ENCODE assay signal across 10 cellular contexts in the genomic region with DNA sequence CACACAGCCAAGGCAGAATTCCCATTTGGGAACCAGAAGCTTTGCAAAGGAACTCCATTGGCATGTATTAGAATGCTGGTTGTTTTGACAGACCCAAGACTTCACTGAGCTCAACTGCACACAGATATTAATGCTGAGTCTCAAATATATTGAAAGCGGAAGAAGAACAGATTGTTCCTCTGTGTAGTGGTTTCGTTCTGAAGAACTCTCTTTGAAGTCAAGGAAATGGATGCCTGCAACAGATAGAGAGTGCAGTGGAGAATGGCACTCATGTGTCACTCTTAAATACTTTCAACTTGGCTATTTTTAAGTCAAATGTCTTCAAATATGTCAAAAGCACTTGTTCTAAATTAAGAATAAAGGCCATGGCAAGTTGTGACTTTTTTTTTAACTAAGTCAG.
DNase-seq lines count a peak whose midpoint lies in the region; ATAC-seq and TF ChIP-seq lines count a peak whose summit lies in the region.
"Had no signal": no experiment of that assay in that cellular context is flagged by ENCODE, and none has a peak within 500 bp of the region (broad histone marks: within the 10 kb centered on the region; RNA-seq: fewer than 3 reads in every experiment).

No MANE protein-coding gene starts in this region.

- POLR2A ChIA-PET in T-cell (lab: Charles Lee): no interaction called here

- peak overlapping the region; percentile 54 to 82 (median 71) for H3K4me2 ChIP-seq in BLaER1 treated with 17β-estradiol and CSF1 and Interleukin-3, amounts not matched to agents 10 nM and 100 nM

- H3K9me3 Mint-ChIP-seq in T-cell: peaks cover 12 to 23% (median 15%) of the 10 kb centered on the region in 3 donors

- peak overlapping the region; percentile 75 to 82 for H3K27ac Mint-ChIP-seq in T-cell

- H3K4me1 Mint-ChIP-seq in T-cell: peaks cover 33 to 36% (median 33%) of the 10 kb centered on the region in 3 donors

- peaks cover 0 to 3% (median 0%) of the 10 kb centered on the region in 11 experiments; a peak in 1 of 22 replicates for H3K36me3 ChIP-seq in BLaER1 treated with 17β-estradiol and CSF1 and Interleukin-3, amounts not matched to agents 10 nM and 100 nM
- no peaks in the 10 kb centered on the region for H3K36me3 ChIP-seq in WERI-Rb-1

- no peak overlapping the region for H3K9ac ChIP-seq in BLaER1 treated with 17β-estradiol and CSF1 and Interleukin-3, amounts not matched to agents 10 nM and 100 nM

- CTCF ChIA-PET in T-cell (lab: Charles Lee): interaction anchor here in 1 of 2 donors (0.5 kb wide), 1 partner anchor 45 kb away, joined by 3 read pairs; no protein-coding TSS in a partner anchor

- H3K4me3 Mint-ChIP-seq in T-cell: peak overlapping the region; percentile 4 to 64 (median 17)

- TF ChIP-seq CTCF in WERI-Rb-1 (IDR thresholded peaks at IDR 0.05; ENCODE audit: low read depth, low read length): no peak

- ATAC-seq in GM19025 (IDR thresholded peaks at IDR 0.05; ENCODE audit: low read depth, unreplicated experiment) (peak; percentile 87), HG03025 (IDR thresholded peaks at IDR 0.05; ENCODE audit: low FRiP score, unreplicated experiment) (peak; percentile 88), T-cell (replicated peaks in 1 of 4) (peak; percentile 86 to 100 (median 100)), HG03521 (IDR thresholded peaks at IDR 0.05; ENCODE audit: unreplicated experiment) (no peak)
- ATAC-seq: K562 had no signal

- H3K4me3 ChIP-seq in BLaER1 treated with 17β-estradiol and CSF1 and Interleukin-3, amounts not matched to agents 10 nM and 100 nM: no peak overlapping the region
- H3K4me3 ChIP-seq in WERI-Rb-1 (ENCODE audit: low read depth, low read length): no peak overlapping the region
- H3K4me3 ChIP-seq: K562 had no signal

- H3K27me3 ChIP-seq in BLaER1 treated with 17β-estradiol and CSF1 and Interleukin-3, amounts not matched to agents 10 nM and 100 nM: no peaks in the 10 kb centered on the region
- H3K27me3 ChIP-seq in WERI-Rb-1 (ENCODE audit: insufficient read depth, low read depth, severe bottlenecking): peaks cover 7% of the 10 kb centered on the region

- DNase-seq in T-cell (peak in 5 of 34 experiments; percentile 0 to 4 (median 3)), WERI-Rb-1 (no peak), caudate nucleus (lab: John Stamatoyannopoulos, UW) (no peak), SW480 (ENCODE audit: low spot score) (no peak)
- DNase-seq: DMS53 had no signal

- H3K36me3 Mint-ChIP-seq in T-cell: peaks cover 27% of the 10 kb centered on the region

- no peaks in the 10 kb centered on the region for H4K20me1 ChIP-seq in BLaER1 treated with 17β-estradiol and CSF1 and Interleukin-3, amounts not matched to agents 10 nM and 100 nM

- peaks cover 20 to 36% (median 30%) of the 10 kb centered on the region in 10 experiments for H3K4me1 ChIP-seq in BLaER1 treated with 17β-estradiol and CSF1 and Interleukin-3, amounts not matched to agents 10 nM and 100 nM

- H3K9me3 ChIP-seq in BLaER1 treated with 17β-estradiol and CSF1 and Interleukin-3, amounts not matched to agents 10 nM and 100 nM (replicated peaks in 1 of 11): peaks cover 43 to 75% (median 57%) of the 10 kb centered on the region in 11 experiments
- H3K9me3 ChIP-seq in WERI-Rb-1 (ENCODE audit: severe bottlenecking): peaks cover 4% of the 10 kb centered on the region

- no peaks in the 10 kb centered on the region for H3K27me3 Mint-ChIP-seq in T-cell

- H3K27ac ChIP-seq in BLaER1 treated with 17β-estradiol and CSF1 and Interleukin-3, amounts not matched to agents 10 nM and 100 nM: peak overlapping the region in 6 of 11 experiments; percentile 8 to 38 (median 17); a peak in 5 of 22 replicates
- no peak overlapping the region for H3K27ac ChIP-seq in WERI-Rb-1
- H3K27ac ChIP-seq in caudate nucleus (ENCODE audit: low read depth, low read length): no peak overlapping the region

Comparison
In these comparisons a context has a peak if more than half of its experiments do, and no peak if none do; other contexts are left out.
1. H3K27ac ChIP-seq: peak in BLaER1 treated with 17β-estradiol and CSF1 and Interleukin-3, amounts not matched to agents 10 nM and 100 nM (6 of 11); none in WERI-Rb-1 (single experiment) and caudate nucleus (single experiment).